Comparison of ENCODE assay signal across 8 cellular contexts in the genomic region with DNA sequence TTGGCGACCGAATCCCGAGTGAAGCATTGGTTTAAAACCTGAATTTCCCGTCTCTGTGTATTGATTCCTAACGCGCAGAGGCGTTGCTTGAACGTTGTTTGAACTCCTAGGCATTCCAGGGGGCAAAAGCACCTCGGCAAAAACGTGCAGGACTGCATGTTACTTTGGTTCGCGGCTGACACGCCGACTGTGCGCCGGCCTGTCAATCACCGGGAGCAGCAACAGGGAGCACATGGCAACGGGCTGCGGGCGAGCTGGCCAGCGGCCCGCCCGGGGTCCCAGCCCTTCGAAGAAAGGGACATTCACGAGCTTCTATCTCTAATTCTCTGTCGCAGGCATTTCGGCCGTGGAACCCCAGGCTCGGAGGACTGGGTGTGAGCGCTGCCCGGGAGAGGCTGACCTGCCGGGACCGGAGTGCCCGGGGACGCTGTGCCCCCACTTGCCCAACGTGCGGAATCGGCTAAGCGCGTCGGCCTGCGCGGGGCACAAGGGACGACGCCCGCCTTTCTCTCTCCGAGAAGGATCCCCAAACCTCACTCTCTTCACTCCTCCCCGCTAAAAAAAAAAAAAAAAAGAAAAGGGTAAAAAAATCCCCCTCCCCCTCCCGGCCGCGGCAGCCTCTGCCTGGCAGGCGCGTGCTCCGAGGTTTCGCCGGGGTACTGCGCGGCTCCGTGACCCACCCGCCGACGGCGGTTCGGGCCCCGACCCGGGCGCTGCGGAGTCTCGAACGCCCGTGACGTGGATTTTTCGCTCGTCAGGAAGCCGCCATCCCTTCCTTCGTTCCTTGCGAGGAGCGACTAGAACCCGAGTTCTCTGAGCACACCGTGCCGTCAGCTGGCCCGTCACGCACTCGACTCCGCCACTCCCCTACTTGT. TPM values are rescaled to one million over a fixed set of nuclear protein-coding genes. Genes with fewer than 3 reads are reported as not detected.
A peak's percentile ranks its signal among the peaks of the same experiment; 100 is the strongest.
DNase-seq lines count a peak whose midpoint lies in the region; ATAC-seq and TF ChIP-seq lines count a peak whose summit lies in the region.

No MANE protein-coding gene starts in this region.

- peak; percentile 62 for DNase-seq in G401 (ENCODE audit: low spot score)
- peak; percentile 55 for DNase-seq in HEK293T (ENCODE audit: extremely low spot score)
- DNase-seq in NAMALWA (ENCODE audit: low spot score): peak; percentile 34
- peak; percentile 66 for DNase-seq in WTC11 (ENCODE audit: low spot score)
- peak in 3 of 10 donors; percentile 34 to 56 (median 44) for DNase-seq in dorsolateral prefrontal cortex
- peak; percentile 76 for DNase-seq in lower lobe of right lung
- peak; percentile 42 to 51 for DNase-seq in stimulated activated CD8-positive, alpha-beta memory T cell treated with anti-CD3 and anti-CD28 coated beads, Interleukin-2, amount 100 ng/mL, for 48 hours (ENCODE audit: low read depth in 2 of 2)
- DNase-seq in omental fat pad (ENCODE audit: low spot score): no peak

- H3K27ac ChIP-seq in dorsolateral prefrontal cortex (peak overlapping the region in 56 of 59 donors; percentile 2 to 92 (median 76)), lower lobe of right lung (peak overlapping the region; percentile 93)

- CTCF ChIA-PET in HEK293T (lab: Yijun Ruan, JAX) (no interaction called here), WTC11 (lab: Charles Lee) (interaction anchor here (0.8 to 1.1 kb wide), 3 partner anchors 104 to 221 kb away, joined by 3 to 4 read pairs (median 4); no protein-coding TSS in a partner anchor)

- POLR2A ChIA-PET in HEK293T (lab: Yijun Ruan, JAX): interaction anchor here (0.7 to 2.1 kb wide), 8 partner anchors 8 to 191 kb away, joined by 3 to 9 read pairs (median 4); no protein-coding TSS in a partner anchor
- POLR2A ChIA-PET in WTC11 (lab: Charles Lee): interaction anchor here (0.8 to 1.1 kb wide), 5 partner anchors 20 to 150 kb away, joined by 3 to 9 read pairs (median 3); no protein-coding TSS in a partner anchor

- peaks cover 32% of the 10 kb centered on the region for H3K36me3 Mint-ChIP-seq in WTC11

- intact Hi-C loops in dorsolateral prefrontal cortex (cut with DNase I): loop anchor here (5.0 to 10.0 kb wide), 4 partner anchors 110 to 267 kb away; no protein-coding TSS in a partner anchor
- intact Hi-C loops in lower lobe of right lung (cut with DNase I): loop anchor here (10.0 kb wide), 1 partner anchor 267 kb away; no protein-coding TSS in a partner anchor

- no peaks in the 10 kb centered on the region for H3K9me3 Mint-ChIP-seq in WTC11

- H3K4me3 Mint-ChIP-seq in WTC11: peak overlapping the region; percentile 99

- no peaks in the 10 kb centered on the region for H3K4me1 ChIP-seq in lower lobe of right lung

- peak; percentile 13 for ATAC-seq in WTC11
- peak; percentile 57 to 58 for ATAC-seq in lower lobe of right lung
- ATAC-seq in omental fat pad (ENCODE audit: low FRiP score): no peak

- peak overlapping the region; percentile 99 for H3K27ac Mint-ChIP-seq in WTC11

- in situ Hi-C loops in G401 (cut with HindIII; ENCODE audit: low sequenced_read_pairs): no loop called here

- H3K4me1 Mint-ChIP-seq in WTC11: peaks cover 31% of the 10 kb centered on the region

- H3K4me3 ChIP-seq in dorsolateral prefrontal cortex: peak overlapping the region; percentile 54 to 84 (median 74)
- peak overlapping the region; percentile 75 for H3K4me3 ChIP-seq in lower lobe of right lung

- H3K27me3 ChIP-seq in dorsolateral prefrontal cortex (peaks cover 0 to 5% (median 0%) of the 10 kb centered on the region in 45 donors), lower lobe of right lung (ENCODE audit: low read depth) (no peaks in the 10 kb centered on the region)

- no peaks in the 10 kb centered on the region for H3K27me3 Mint-ChIP-seq in WTC11 (ENCODE audit: low read depth)

- TF ChIP-seq CTCF in WTC11 (IDR thresholded peaks at IDR 0.05) (no peak), dorsolateral prefrontal cortex (IDR thresholded peaks at IDR 0.05 in 54 of 56, conservative IDR thresholded peaks at IDR 0.05 in 2 of 56; ENCODE audit: low read depth in 1 of 56, partially characterized antibody in 56 of 56) (peak in 1 of 56 donors; percentile 22), lower lobe of right lung (IDR thresholded peaks at IDR 0.05) (no peak), omental fat pad (IDR thresholded peaks at IDR 0.05) (no peak)

- peaks cover 11% of the 10 kb centered on the region for H3K36me3 ChIP-seq in lower lobe of right lung

- H3K9me3 ChIP-seq in lower lobe of right lung: no peaks in the 10 kb centered on the region

TF ChIP-seq in HEK293T, 16 proteins besides CTCF, POLR2A, EP300 and RAD21:
- TF ChIP-seq L3MBTL2 (conservative IDR thresholded peaks at IDR 0.05) (peak; percentile 84), FOXA1 (IDR thresholded peaks at IDR 0.05) (no peak), ELF4 (IDR thresholded peaks at IDR 0.05) (no peak), FOXK2 (IDR thresholded peaks at IDR 0.05) (no peak), LEF1 (IDR thresholded peaks at IDR 0.05; ENCODE audit: borderline replicate concordance) (no peak), BHLHE40 (IDR thresholded peaks at IDR 0.05; ENCODE audit: borderline replicate concordance) (no peak), CTBP1 (IDR thresholded peaks at IDR 0.05; ENCODE audit: borderline replicate concordance) (no peak), ZNF384 (IDR thresholded peaks at IDR 0.05) (peak; percentile 85), ARNT (IDR thresholded peaks at IDR 0.05) (no peak), NFRKB (IDR thresholded peaks at IDR 0.05) (no peak), TARDBP (IDR thresholded peaks at IDR 0.05) (no peak), SP1 (IDR thresholded peaks at IDR 0.05) (no peak), FOXM1 (IDR thresholded peaks at IDR 0.05; ENCODE audit: borderline replicate concordance) (no peak), SUZ12 (IDR thresholded peaks at IDR 0.05) (no peak), HDGF (IDR thresholded peaks at IDR 0.05; ENCODE audit: borderline replicate concordance) (no peak)
- TF ChIP-seq, protein P1, sequence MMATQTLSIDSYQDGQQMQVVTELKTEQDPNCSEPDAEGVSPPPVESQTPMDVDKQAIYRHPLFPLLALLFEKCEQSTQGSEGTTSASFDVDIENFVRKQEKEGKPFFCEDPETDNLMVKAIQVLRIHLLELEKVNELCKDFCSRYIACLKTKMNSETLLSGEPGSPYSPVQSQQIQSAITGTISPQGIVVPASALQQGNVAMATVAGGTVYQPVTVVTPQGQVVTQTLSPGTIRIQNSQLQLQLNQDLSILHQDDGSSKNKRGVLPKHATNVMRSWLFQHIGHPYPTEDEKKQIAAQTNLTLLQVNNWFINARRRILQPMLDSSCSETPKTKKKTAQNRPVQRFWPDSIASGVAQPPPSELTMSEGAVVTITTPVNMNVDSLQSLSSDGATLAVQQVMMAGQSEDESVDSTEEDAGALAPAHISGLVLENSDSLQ (IDR thresholded peaks at IDR 0.05): peak; percentile 99

TF ChIP-seq in WTC11, 78 proteins besides CTCF, POLR2A, EP300 and RAD21 (continues in another document):
- TF ChIP-seq, protein P2, sequence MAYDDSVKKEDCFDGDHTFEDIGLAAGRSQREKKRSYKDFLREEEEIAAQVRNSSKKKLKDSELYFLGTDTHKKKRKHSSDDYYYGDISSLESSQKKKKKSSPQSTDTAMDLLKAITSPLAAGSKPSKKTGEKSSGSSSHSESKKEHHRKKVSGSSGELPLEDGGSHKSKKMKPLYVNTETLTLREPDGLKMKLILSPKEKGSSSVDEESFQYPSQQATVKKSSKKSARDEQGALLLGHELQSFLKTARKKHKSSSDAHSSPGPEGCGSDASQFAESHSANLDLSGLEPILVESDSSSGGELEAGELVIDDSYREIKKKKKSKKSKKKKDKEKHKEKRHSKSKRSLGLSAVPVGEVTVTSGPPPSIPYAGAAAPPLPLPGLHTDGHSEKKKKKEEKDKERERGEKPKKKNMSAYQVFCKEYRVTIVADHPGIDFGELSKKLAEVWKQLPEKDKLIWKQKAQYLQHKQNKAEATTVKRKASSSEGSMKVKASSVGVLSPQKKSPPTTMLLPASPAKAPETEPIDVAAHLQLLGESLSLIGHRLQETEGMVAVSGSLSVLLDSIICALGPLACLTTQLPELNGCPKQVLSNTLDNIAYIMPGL (CRISPR knock-in tag; IDR thresholded peaks at IDR 0.05): peak; percentile 62
- TF ChIP-seq FOXK1 (CRISPR knock-in tag; IDR thresholded peaks at IDR 0.05): peak; percentile 97
- TF ChIP-seq, protein P3, sequence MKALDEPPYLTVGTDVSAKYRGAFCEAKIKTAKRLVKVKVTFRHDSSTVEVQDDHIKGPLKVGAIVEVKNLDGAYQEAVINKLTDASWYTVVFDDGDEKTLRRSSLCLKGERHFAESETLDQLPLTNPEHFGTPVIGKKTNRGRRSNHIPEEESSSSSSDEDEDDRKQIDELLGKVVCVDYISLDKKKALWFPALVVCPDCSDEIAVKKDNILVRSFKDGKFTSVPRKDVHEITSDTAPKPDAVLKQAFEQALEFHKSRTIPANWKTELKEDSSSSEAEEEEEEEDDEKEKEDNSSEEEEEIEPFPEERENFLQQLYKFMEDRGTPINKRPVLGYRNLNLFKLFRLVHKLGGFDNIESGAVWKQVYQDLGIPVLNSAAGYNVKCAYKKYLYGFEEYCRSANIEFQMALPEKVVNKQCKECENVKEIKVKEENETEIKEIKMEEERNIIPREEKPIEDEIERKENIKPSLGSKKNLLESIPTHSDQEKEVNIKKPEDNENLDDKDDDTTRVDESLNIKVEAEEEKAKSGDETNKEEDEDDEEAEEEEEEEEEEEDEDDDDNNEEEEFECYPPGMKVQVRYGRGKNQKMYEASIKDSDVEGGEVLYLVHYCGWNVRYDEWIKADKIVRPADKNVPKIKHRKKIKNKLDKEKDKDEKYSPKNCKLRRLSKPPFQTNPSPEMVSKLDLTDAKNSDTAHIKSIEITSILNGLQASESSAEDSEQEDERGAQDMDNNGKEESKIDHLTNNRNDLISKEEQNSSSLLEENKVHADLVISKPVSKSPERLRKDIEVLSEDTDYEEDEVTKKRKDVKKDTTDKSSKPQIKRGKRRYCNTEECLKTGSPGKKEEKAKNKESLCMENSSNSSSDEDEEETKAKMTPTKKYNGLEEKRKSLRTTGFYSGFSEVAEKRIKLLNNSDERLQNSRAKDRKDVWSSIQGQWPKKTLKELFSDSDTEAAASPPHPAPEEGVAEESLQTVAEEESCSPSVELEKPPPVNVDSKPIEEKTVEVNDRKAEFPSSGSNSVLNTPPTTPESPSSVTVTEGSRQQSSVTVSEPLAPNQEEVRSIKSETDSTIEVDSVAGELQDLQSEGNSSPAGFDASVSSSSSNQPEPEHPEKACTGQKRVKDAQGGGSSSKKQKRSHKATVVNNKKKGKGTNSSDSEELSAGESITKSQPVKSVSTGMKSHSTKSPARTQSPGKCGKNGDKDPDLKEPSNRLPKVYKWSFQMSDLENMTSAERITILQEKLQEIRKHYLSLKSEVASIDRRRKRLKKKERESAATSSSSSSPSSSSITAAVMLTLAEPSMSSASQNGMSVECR (CRISPR knock-in tag; IDR thresholded peaks at IDR 0.05; ENCODE audit: borderline replicate concordance): peak; percentile 79; the same call in 1 of the 2 replicates

RNA-seq across cellular contexts. Expression of a gene that starts 0.9 kb away (rescaled TPM):
- total RNA-seq in G401 (2014; rRNA removed; shearing (Covaris generic)): 37.3 and 69.8 TPM in 2 replicates
- total RNA-seq in WTC11 (2021) (83.5 to 107 TPM (median 88.8 TPM) in 3 replicates), dorsolateral prefrontal cortex (10 to 100 TPM in 114 of 120 experiments, 1 to 10 TPM in 6; 6.6 to 33.5 (median 17.6) TPM), lower lobe of right lung (86.6 TPM), omental fat pad (100 to 1,000 TPM; 168 to 308 (median 256) TPM)
